ENCODE assay signal across 20 cellular contexts in genomic region chr3:16587703-16588070, GRCh38. TPM values are rescaled to one million over a fixed set of nuclear protein-coding genes. Genes with fewer than 3 reads are reported as not detected.
DNase-seq lines count a peak whose midpoint lies in the region; TF ChIP-seq lines count a peak whose summit lies in the region.
"Had no signal": no experiment of that assay in that cellular context is flagged by ENCODE, and none has a peak within 500 bp of the region (broad histone marks: within the 10 kb centered on the region; RNA-seq: fewer than 3 reads in every experiment).

No MANE protein-coding gene starts in this region.

- no peak for TF ChIP-seq POLR2A in breast epithelium (IDR thresholded peaks at IDR 0.05)

- peak; percentile 18 for DNase-seq in MCF 10A (ENCODE audit: unreplicated experiment)
- no peak for DNase-seq in breast epithelium (ENCODE audit: low spot score in 2 of 2)
- peak; percentile 20 to 60 for DNase-seq in cardiac fibroblast (ENCODE audit: low read depth in 2 of 2)
- peak; percentile 53 for DNase-seq in fibroblast of the aortic adventitia (ENCODE audit: low read depth)
- DNase-seq in activated CD8-positive, alpha-beta memory T cell treated with anti-CD3 and anti-CD28 coated beads, Interleukin-2, amount 50 U/mL, for 4 hours, result no peak
- DNase-seq in activated naive CD8-positive, alpha-beta T cell treated with anti-CD3 and anti-CD28 coated beads for 36 hours, result no peak
- DNase-seq in SIG-M5 (lab: John Stamatoyannopoulos, UW), result no peak
- no peak for DNase-seq in NCI-H1930 (lab: John Stamatoyannopoulos, UW)
- DNase-seq: 8988T; CD4-positive, alpha-beta memory T cell; GF-D8; KBM-7; NCI-H1436; NCI-H2081 treated with DMSO at 0.1 percent for 48 hours; NCI-H446 treated with DMSO at 0.1 percent for 48 hours had no signal

- no peaks in the 10 kb centered on the region for H3K36me3 Mint-ChIP-seq in MCF 10A (ENCODE audit: insufficient read depth, unreplicated experiment)
- no peaks in the 10 kb centered on the region for H3K36me3 Mint-ChIP-seq in activated naive CD8-positive, alpha-beta T cell treated with anti-CD3 and anti-CD28 coated beads for 36 hours
- H3K36me3 Mint-ChIP-seq: CD4-positive, alpha-beta memory T cell had no signal

- no peak overlapping the region for H3K27ac Mint-ChIP-seq in MCF 10A (ENCODE audit: low read depth, unreplicated experiment)
- no peak overlapping the region for H3K27ac Mint-ChIP-seq in activated naive CD8-positive, alpha-beta T cell treated with anti-CD3 and anti-CD28 coated beads for 36 hours
- H3K27ac Mint-ChIP-seq: CD4-positive, alpha-beta memory T cell; GM23338 had no signal

- H3K4me3 Mint-ChIP-seq in MCF 10A (ENCODE audit: unreplicated experiment), result no peak overlapping the region
- H3K4me3 Mint-ChIP-seq in activated naive CD8-positive, alpha-beta T cell treated with anti-CD3 and anti-CD28 coated beads for 36 hours, result no peak overlapping the region
- H3K4me3 Mint-ChIP-seq: CD4-positive, alpha-beta memory T cell; GM23338 had no signal

- no peak overlapping the region for H3K4me3 ChIP-seq in breast epithelium
- no peak overlapping the region for H3K4me3 ChIP-seq in cardiac fibroblast (replicated peaks in 1 of 2; ENCODE audit: low read depth in 2 of 2, low read length in 2 of 2)
- H3K4me3 ChIP-seq in fibroblast of the aortic adventitia (ENCODE audit: low read depth, low read length), result no peak overlapping the region
- H3K4me3 ChIP-seq: BLaER1, GM23338, SK-N-MC had no signal

- H3K4me1 Mint-ChIP-seq in MCF 10A (ENCODE audit: insufficient read depth, unreplicated experiment), result no peaks in the 10 kb centered on the region
- peaks cover 16% of the 10 kb centered on the region for H3K4me1 Mint-ChIP-seq in activated naive CD8-positive, alpha-beta T cell treated with anti-CD3 and anti-CD28 coated beads for 36 hours
- H3K4me1 Mint-ChIP-seq: GM23338 had no signal

- no TSS peak for BruUV-seq in MCF 10A (replicated peaks; lab: Mats Ljungman, UMichigan)

- no peaks in the 10 kb centered on the region for H3K27me3 Mint-ChIP-seq in MCF 10A (ENCODE audit: insufficient read depth, unreplicated experiment)
- H3K27me3 Mint-ChIP-seq in activated naive CD8-positive, alpha-beta T cell treated with anti-CD3 and anti-CD28 coated beads for 36 hours, result peaks cover 4% of the 10 kb centered on the region

- H3K4me1 ChIP-seq in breast epithelium, result no peaks in the 10 kb centered on the region
- H3K4me1 ChIP-seq: BLaER1 had no signal

- H3K36me3 ChIP-seq in breast epithelium, result no peaks in the 10 kb centered on the region
- H3K36me3 ChIP-seq: BLaER1 had no signal

- POLR2A ChIA-PET in MCF 10A (lab: Yijun Ruan, JAX), result no interaction called here

- CTCF ChIA-PET in MCF 10A (lab: Yijun Ruan, JAX), result interaction anchor here (1.0 kb wide), 1 partner anchor 11 kb away, joined by 3 read pairs; no protein-coding TSS in a partner anchor

- H3K27ac ChIP-seq in breast epithelium, result no peak overlapping the region
- H3K27ac ChIP-seq: BLaER1, SK-N-MC had no signal

- no peak for TF ChIP-seq CTCF in MCF 10A (IDR thresholded peaks at IDR 0.05; ENCODE audit: unreplicated experiment)
- no peak for TF ChIP-seq CTCF in breast epithelium (IDR thresholded peaks at IDR 0.05)
- no peak for TF ChIP-seq CTCF in cardiac fibroblast (IDR thresholded peaks at IDR 0.05; ENCODE audit: low read depth, low read length)
- TF ChIP-seq CTCF in fibroblast of the aortic adventitia (IDR thresholded peaks at IDR 0.05; ENCODE audit: insufficient read depth, low read length), result no peak

- intact Hi-C loops in MCF 10A (cut with micrococcal nuclease), result no loop called here
- intact Hi-C loops in breast epithelium (cut with DNase I; ENCODE audit: low total_unique reads), result no loop called here

- H3K27me3 ChIP-seq in breast epithelium, result no peaks in the 10 kb centered on the region
- H3K27me3 ChIP-seq: BLaER1 had no signal

- no peaks in the 10 kb centered on the region for H3K9me3 Mint-ChIP-seq in MCF 10A (ENCODE audit: unreplicated experiment)
- no peaks in the 10 kb centered on the region for H3K9me3 Mint-ChIP-seq in activated naive CD8-positive, alpha-beta T cell treated with anti-CD3 and anti-CD28 coated beads for 36 hours
- H3K9me3 Mint-ChIP-seq: CD4-positive, alpha-beta memory T cell; GM23338 had no signal

- H3K9me3 ChIP-seq in breast epithelium, result no peaks in the 10 kb centered on the region
- H3K9me3 ChIP-seq: BLaER1 had no signal

RNA-seq across cellular contexts. Expression of gene DAZL, which starts 17.5 kb away (rescaled TPM):
- total RNA-seq in MCF 10A (2022) (not detected in 2 replicates), breast epithelium (not detected), fibroblast of the aortic adventitia (ENCODE audit: low replicate concordance) (not detected in 2 replicates)
- total RNA-seq in activated naive CD8-positive, alpha-beta T cell treated with anti-CD3 and anti-CD28 coated beads for 36 hours, result not detected
- total RNA-seq: CD4-positive, alpha-beta memory T cell; OCI-LY7; Right ventricle myocardium inferior had no signal

Comparison
In these comparisons a context has a peak if more than half of its experiments do, and no peak if none do; other contexts are left out.
1. DNase-seq: peak in MCF 10A (single experiment), cardiac fibroblast (2 of 2) and fibroblast of the aortic adventitia (single experiment); none in breast epithelium (0 of 2), activated CD8-positive, alpha-beta memory T cell treated with anti-CD3 and anti-CD28 coated beads, Interleukin-2, amount 50 U/mL, for 4 hours (single experiment), activated naive CD8-positive, alpha-beta T cell treated with anti-CD3 and anti-CD28 coated beads for 36 hours (single experiment), SIG-M5 (single experiment) and NCI-H1930 (0 of 2).